In the genomic region with DNA sequence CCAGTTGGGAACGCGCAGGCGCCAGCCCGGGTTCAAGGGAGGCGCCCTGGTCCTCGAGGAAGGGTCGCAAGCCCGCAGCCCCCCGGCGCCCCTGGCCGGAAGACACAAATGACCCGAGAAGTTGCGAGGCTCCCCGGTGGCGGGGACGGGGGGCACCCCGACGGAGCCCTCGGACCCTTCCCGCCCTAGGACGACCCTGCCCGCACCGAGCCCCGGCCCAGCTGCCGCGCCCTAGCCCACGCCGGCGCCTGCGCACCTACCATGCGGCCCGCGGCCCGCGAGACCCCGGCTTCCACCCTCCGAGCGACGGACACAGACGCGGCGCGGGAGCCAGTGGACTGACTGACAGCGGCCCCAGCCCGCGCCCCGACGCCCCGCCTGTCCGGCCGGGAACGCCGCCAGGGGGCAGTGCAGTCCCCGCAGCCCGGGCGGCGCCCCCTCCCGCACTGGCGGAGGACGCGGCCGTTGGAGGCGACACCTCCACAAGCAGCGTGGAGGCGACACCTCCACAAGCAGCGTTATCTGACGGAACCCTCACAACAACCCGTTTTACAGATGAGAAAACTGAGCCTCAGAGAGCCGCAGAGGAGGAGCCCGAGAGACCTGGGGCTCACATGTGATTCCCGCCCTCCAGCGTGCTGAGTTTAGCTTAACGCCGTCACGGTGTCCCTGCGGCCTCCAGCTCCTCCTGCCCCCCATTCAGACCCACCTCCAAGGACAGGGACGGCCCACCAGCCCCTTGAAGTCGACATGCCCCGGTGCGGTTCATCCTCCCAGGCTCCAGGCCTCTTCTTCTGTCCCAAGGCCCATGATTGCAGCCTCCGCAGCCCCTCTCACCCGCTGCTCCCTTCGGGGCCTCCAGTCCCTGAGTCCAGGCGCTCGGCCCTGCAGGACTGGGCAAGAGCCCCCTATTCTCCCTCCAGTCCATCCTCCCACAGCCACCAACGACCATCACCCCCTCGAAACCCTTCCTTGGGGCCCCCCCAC, we compare ENCODE assay signal across 8 cellular contexts. TPM values are rescaled to one million over a fixed set of nuclear protein-coding genes. Genes with fewer than 3 reads are reported as not detected.
DNase-seq lines count a peak whose midpoint lies in the region; ATAC-seq and TF ChIP-seq lines count a peak whose summit lies in the region.

TSS of gene NMUR1 (minus strand) at position 347 of the 987 bp plus-strand sequence. CDS start at position 263, 84 bp downstream.

- H2AFZ ChIP-seq in SU-DHL-6 (ENCODE audit: low read depth, low read length, severe bottlenecking), result no peak within 1 kb of the TSS

- no peak within 1 kb of the TSS for H3K9ac ChIP-seq in SU-DHL-6 (ENCODE audit: low read length)
- no peak within 1 kb of the TSS for H3K9ac ChIP-seq in iPS-20b (ENCODE audit: low read depth, low read length)

- H3K9me2 ChIP-seq in SU-DHL-6 (replicated peaks; ENCODE audit: insufficient read depth, low read length), result no peaks in the 10 kb centered on the region

- H3K4me3 Mint-ChIP-seq in CD8-positive, alpha-beta T cell, result peak within 1 kb of the TSS; percentile 58

- H3K4me1 Mint-ChIP-seq in CD8-positive, alpha-beta T cell (ENCODE audit: low read depth), result peaks cover 30% of the 10 kb centered on the region

- peak within 1 kb of the TSS; percentile 11 for H3K4me2 ChIP-seq in SU-DHL-6 (ENCODE audit: low read depth, low read length, poor library complexity, severe bottlenecking)

- peaks cover 8% of the 10 kb centered on the region for H3K27me3 Mint-ChIP-seq in CD8-positive, alpha-beta T cell (ENCODE audit: low read depth)

- no peaks in the 10 kb centered on the region for H3K36me3 Mint-ChIP-seq in CD8-positive, alpha-beta T cell

- no peaks in the 10 kb centered on the region for H3K9me3 ChIP-seq in CD8-positive, alpha-beta T cell (ENCODE audit: low read length)
- H3K9me3 ChIP-seq in SU-DHL-6 (ENCODE audit: insufficient read depth, low read length) (no peaks in the 10 kb centered on the region), ascending aorta (no peaks in the 10 kb centered on the region), iPS-20b (ENCODE audit: insufficient read depth, low read depth, low read length) (no peaks in the 10 kb centered on the region)

- H4K20me1 ChIP-seq in SU-DHL-6 (ENCODE audit: low read depth, low read length), result no peaks in the 10 kb centered on the region

- H3K36me3 ChIP-seq in CD8-positive, alpha-beta T cell (ENCODE audit: insufficient read depth, low read length), result no peaks in the 10 kb centered on the region
- no peaks in the 10 kb centered on the region for H3K36me3 ChIP-seq in SU-DHL-6 (ENCODE audit: low read length)
- no peaks in the 10 kb centered on the region for H3K36me3 ChIP-seq in ascending aorta
- no peaks in the 10 kb centered on the region for H3K36me3 ChIP-seq in iPS-20b (ENCODE audit: insufficient read depth, low read depth, low read length)

- POLR2A ChIA-PET in CD8-positive, alpha-beta T cell (lab: Charles Lee), result no interaction called here

- peaks cover 32% of the 10 kb centered on the region for H3K4me1 ChIP-seq in CD8-positive, alpha-beta T cell (ENCODE audit: insufficient read depth, low read length)
- H3K4me1 ChIP-seq in ascending aorta, result peaks cover 0 to 4% of the 10 kb centered on the region in 2 donors
- no peaks in the 10 kb centered on the region for H3K4me1 ChIP-seq in iPS-20b (ENCODE audit: insufficient read depth, low read length)

- H3K79me2 ChIP-seq in SU-DHL-6 (ENCODE audit: insufficient read depth, low read length), result no peaks in the 10 kb centered on the region

- H3K27ac ChIP-seq in CD8-positive, alpha-beta T cell (ENCODE audit: low read depth, low read length), result no peak within 1 kb of the TSS
- H3K27ac ChIP-seq in SU-DHL-6 (ENCODE audit: low read depth, low read length) (no peak within 1 kb of the TSS), ascending aorta (no peak within 1 kb of the TSS), iPS-20b (ENCODE audit: low read length) (no peak within 1 kb of the TSS)

- CTCF ChIA-PET in CD8-positive, alpha-beta T cell (lab: Charles Lee), result interaction anchor here (0.7 to 4.2 kb wide), 15 partner anchors 8 to 184 kb away, joined by 3 to 43 read pairs (median 5); no protein-coding TSS in a partner anchor

- H3K4me3 ChIP-seq in CD8-positive, alpha-beta T cell (ENCODE audit: low read depth, low read length), result peak within 1 kb of the TSS; percentile 33
- H3K4me3 ChIP-seq in SU-DHL-6 (ENCODE audit: insufficient read depth, low read length, poor library complexity, severe bottlenecking) (no peak within 1 kb of the TSS), ascending aorta (peak within 1 kb of the TSS; percentile 50 to 63), iPS-20b (ENCODE audit: low read length) (peak within 1 kb of the TSS; percentile 53; the same call in 1 of the 2 replicates)

- no peaks in the 10 kb centered on the region for H3K9me3 Mint-ChIP-seq in CD8-positive, alpha-beta T cell

- peak; percentile 92 for ATAC-seq in CD8-positive, alpha-beta T cell
- peak; percentile 59 for ATAC-seq in HG02588 (IDR thresholded peaks at IDR 0.05; ENCODE audit: unreplicated experiment)
- ATAC-seq in HG03108 (IDR thresholded peaks at IDR 0.05; ENCODE audit: unreplicated experiment), result no peak

- H3K27ac Mint-ChIP-seq in CD8-positive, alpha-beta T cell, result peak within 1 kb of the TSS; percentile 32

- peak; percentile 89 for TF ChIP-seq CTCF in CD8-positive, alpha-beta T cell (IDR thresholded peaks at IDR 0.05)
- TF ChIP-seq CTCF in SU-DHL-6 (IDR thresholded peaks at IDR 0.05; ENCODE audit: insufficient read depth, low read length, poor library complexity, severe bottlenecking) (peak; percentile 77), ascending aorta (IDR thresholded peaks at IDR 0.05) (peak; percentile 33 to 75 (median 51))

- intact Hi-C loops in CD8-positive, alpha-beta T cell (cut with DNase I, micrococcal nuclease), result loop anchor here (1.0 to 5.0 kb wide), 4 partner anchors 16 to 72 kb away; no protein-coding TSS in a partner anchor
- intact Hi-C loops in ascending aorta (cut with DNase I), result loop anchor here (2.0 kb wide), 1 partner anchor 26 kb away; no protein-coding TSS in a partner anchor

- H3F3A ChIP-seq in SU-DHL-6 (ENCODE audit: insufficient read depth), result no peaks in the 10 kb centered on the region

- peaks cover 7% of the 10 kb centered on the region for H3K27me3 ChIP-seq in CD8-positive, alpha-beta T cell (ENCODE audit: insufficient read depth, low read length)
- H3K27me3 ChIP-seq in SU-DHL-6 (ENCODE audit: low read length), result no peaks in the 10 kb centered on the region
- H3K27me3 ChIP-seq in ascending aorta, result no peaks in the 10 kb centered on the region
- H3K27me3 ChIP-seq in iPS-20b (ENCODE audit: insufficient read depth, low read length), result peaks cover 33% of the 10 kb centered on the region

- peak; percentile 48 to 85 (median 68) for DNase-seq in CD8-positive, alpha-beta T cell
- DNase-seq in ascending aorta (ENCODE audit: low spot score in 2 of 2) (peak in 1 of 2 donors; percentile 75), DMS79 (lab: John Stamatoyannopoulos, UW) (no peak)
- DNase-seq in stimulated activated CD4-positive, alpha-beta T cell treated with anti-CD3 and anti-CD28 coated beads, Interleukin-15, amount 100 ng/mL, for 48 hours (ENCODE audit: low read depth in 2 of 2), result peak; percentile 16 to 66

RNA-seq across cellular contexts. Expression of gene NMUR1, which starts in this region (rescaled TPM):
- total RNA-seq in CD8-positive, alpha-beta T cell, result under 1 TPM; 0.27 to 0.50 TPM
- 1.8 TPM for total RNA-seq in ascending aorta

Comparison
In these comparisons a context has a peak if more than half of its experiments do, and no peak if none do; other contexts are left out.
1. Peak in DNase-seq, ATAC-seq and H3K4me3 ChIP-seq in CD8-positive, alpha-beta T cell; RNA of the gene not detected or under 1 TPM.